In genomic region chr6:163417595-163417994, GRCh38 we compare ENCODE assay signal across 8 cellular contexts. TPM values are rescaled to one million over a fixed set of nuclear protein-coding genes. Genes with fewer than 3 reads are reported as not detected.
A peak's percentile ranks its signal among the peaks of the same experiment; 100 is the strongest.
DNase-seq lines count a peak whose midpoint lies in the region; ATAC-seq, FAIRE-seq and TF ChIP-seq lines count a peak whose summit lies in the region.

No MANE protein-coding gene starts in this region.

- POLR2A ChIA-PET in GM12878 (lab: Charles Lee) = interaction anchor here (1.9 kb wide), 1 partner anchor 9 kb away, joined by 4 read pairs; no protein-coding TSS in a partner anchor

- CTCF ChIA-PET in GM12878 (lab: Yijun Ruan, JAX) = interaction anchor here (0.8 to 6.5 kb wide), 6 partner anchors 10 to 539 kb away, joined by 3 to 56 read pairs (median 14); no protein-coding TSS in a partner anchor

- peak overlapping the region; percentile 94 for H3K4me3 Mint-ChIP-seq in activated naive CD4-positive, alpha-beta T cell treated with anti-CD3 and anti-CD28 coated beads, Interleukin-2, amount 50 U/mL, for 24 hours

- in situ Hi-C loops in GM12878 (cut with MboI) = no loop called here

- H3K27ac Mint-ChIP-seq in activated naive CD4-positive, alpha-beta T cell treated with anti-CD3 and anti-CD28 coated beads, Interleukin-2, amount 50 U/mL, for 24 hours = no peak overlapping the region

- no peak for TF ChIP-seq RAD21 in GM12878 (IDR thresholded peaks at IDR 0.05; ENCODE audit: insufficient read depth, low read depth, low read length)

- H3K9ac ChIP-seq in GM12878 (ENCODE audit: control insufficient read depth, insufficient read depth, low read length) = peak overlapping the region; percentile 24

- RAD21 ChIA-PET in GM12878 (lab: Charles Lee; ENCODE audit: unreplicated experiment) = interaction anchor here (1.0 to 5.4 kb wide), 4 partner anchors 10 to 540 kb away, joined by 3 to 26 read pairs (median 6); no protein-coding TSS in a partner anchor

- peak overlapping the region; percentile 1; the same call in 1 of the 2 replicates for H3K27ac ChIP-seq in GM12878 (ENCODE audit: control insufficient read depth, insufficient read depth)
- peak overlapping the region; percentile 97 to 100 (median 99) for H3K27ac ChIP-seq in upper lobe of left lung

- H3K4me1 Mint-ChIP-seq in activated naive CD4-positive, alpha-beta T cell treated with anti-CD3 and anti-CD28 coated beads, Interleukin-2, amount 50 U/mL, for 24 hours = peaks cover 57% of the 10 kb centered on the region

- H3K27me3 ChIP-seq in GM12878 (replicated peaks in 1 of 2; ENCODE audit: control insufficient read depth in 2 of 2, insufficient read depth in 2 of 2, low read length in 1 of 2) (no peaks in the 10 kb centered on the region), upper lobe of left lung (no peaks in the 10 kb centered on the region)

- no peak overlapping the region for H2AFZ ChIP-seq in GM12878 (ENCODE audit: control insufficient read depth, low read depth, low read length)

- 51% methylated on average over 4 of the region's 4 CpGs for WGBS in GM12878 (ENCODE audit: insufficient coverage, insufficient replicate concordance, low lambda C conversion rate, missing lambda C conversion rate)
- WGBS in upper lobe of left lung, 2 donors = 3 to 16% methylated on average over 4 of the region's 4 CpGs

- intact Hi-C loops in GM12878 (cut with micrococcal nuclease; ENCODE audit: unreplicated experiment) = loop anchor here (5.0 to 10.0 kb wide), 4 partner anchors 135 to 1510 kb away; no protein-coding TSS in a partner anchor

- no peak for TF ChIP-seq EP300 in GM12878 (IDR thresholded peaks at IDR 0.05; ENCODE audit: borderline replicate concordance in 1 of 2, control insufficient read depth in 1 of 2, low read depth in 2 of 2, low read length in 2 of 2)
- no peak for TF ChIP-seq EP300 in upper lobe of left lung (IDR thresholded peaks at IDR 0.05)

- no peaks in the 10 kb centered on the region for H3K9me3 ChIP-seq in GM12878 (replicated peaks; ENCODE audit: control insufficient read depth, insufficient read depth, low read length)
- H3K9me3 ChIP-seq in upper lobe of left lung = no peaks in the 10 kb centered on the region

- H3K36me3 Mint-ChIP-seq in activated naive CD4-positive, alpha-beta T cell treated with anti-CD3 and anti-CD28 coated beads, Interleukin-2, amount 50 U/mL, for 24 hours = no peaks in the 10 kb centered on the region

- H3K79me2 ChIP-seq in GM12878 (ENCODE audit: control insufficient read depth, insufficient read depth, low read length) = peaks cover 81% of the 10 kb centered on the region

- H3K36me3 ChIP-seq in GM12878 (ENCODE audit: control insufficient read depth in 2 of 2, insufficient read depth in 2 of 2, low read length in 1 of 2) (no peaks in the 10 kb centered on the region), upper lobe of left lung (no peaks in the 10 kb centered on the region)

- ATAC-seq in GM12878 (no peak), upper lobe of left lung (ENCODE audit: low FRiP score in 2 of 2) (no peak), HG02852 (IDR thresholded peaks at IDR 0.05; ENCODE audit: unreplicated experiment) (no peak)

- H3K9me3 Mint-ChIP-seq in activated naive CD4-positive, alpha-beta T cell treated with anti-CD3 and anti-CD28 coated beads, Interleukin-2, amount 50 U/mL, for 24 hours = no peaks in the 10 kb centered on the region

- TF ChIP-seq CTCF in GM12878 (IDR thresholded peaks at IDR 0.05 in 2 of 3, conservative IDR thresholded peaks at IDR 0.05 in 1 of 3; ENCODE audit: control insufficient read depth in 2 of 3, extremely low read depth in 1 of 3, insufficient read depth in 1 of 3, low read depth in 3 of 3, low read length in 3 of 3) = no peak
- no peak for TF ChIP-seq CTCF in upper lobe of left lung (IDR thresholded peaks at IDR 0.05)

- no peaks in the 10 kb centered on the region for H4K20me1 ChIP-seq in GM12878 (ENCODE audit: control insufficient read depth, insufficient read depth)

- peak overlapping the region; percentile 81; the same call in 1 of the 2 replicates for H3K4me2 ChIP-seq in GM12878 (ENCODE audit: control insufficient read depth, insufficient read depth)

- no peak for FAIRE-seq in GM12878 (lab: Jason Lieb, UNC)

- H3K4me3 ChIP-seq in GM12878 = peak overlapping the region; percentile 90
- peak overlapping the region in 3 of 4 donors; percentile 66 to 93 (median 87) for H3K4me3 ChIP-seq in upper lobe of left lung

- TF ChIP-seq POLR2A in GM12878 (IDR thresholded peaks at IDR 0.05; ENCODE audit: low read depth, low read length) (no peak), upper lobe of left lung (IDR thresholded peaks at IDR 0.05) (no peak)

- no TSS peak for BruUV-seq in GM12878 (replicated peaks; lab: Mats Ljungman, UMichigan)

- DNase-seq in activated naive CD4-positive, alpha-beta T cell (lab: John Stamatoyannopoulos, UW) = no peak
- DNase-seq in GM12878 (ENCODE audit: low read depth, low spot score) (no peak), lung microvascular endothelial cell (ENCODE audit: low read depth in 2 of 2) (peak; percentile 42 to 66), upper lobe of left lung (no peak)
- DNase-seq in stimulated activated CD4-positive, alpha-beta T cell treated with anti-CD3 and anti-CD28 coated beads, Interleukin-2, amount 100 ng/mL, for 24 hours = no peak
- DNase-seq in effector CD8-positive, alpha-beta T cell (lab: John Stamatoyannopoulos, UW) = no peak

- H3K27me3 Mint-ChIP-seq in activated naive CD4-positive, alpha-beta T cell treated with anti-CD3 and anti-CD28 coated beads, Interleukin-2, amount 50 U/mL, for 24 hours = no peaks in the 10 kb centered on the region

- SMC1A ChIA-PET in GM12878 (lab: Charles Lee; ENCODE audit: uncharacterized antibody, unreplicated experiment) = interaction anchor here (2.2 to 7.0 kb wide), 5 partner anchors 10 to 138 kb away, joined by 9 to 39 read pairs (median 25); no protein-coding TSS in a partner anchor

- H3K4me1 ChIP-seq in GM12878 (ENCODE audit: control insufficient read depth, insufficient read depth, low read length) = peaks cover 3% of the 10 kb centered on the region; the same call in 1 of the 2 replicates
- H3K4me1 ChIP-seq in upper lobe of left lung = peaks cover 24 to 41% (median 35%) of the 10 kb centered on the region in 4 donors

TF ChIP-seq in GM12878, 131 proteins besides CTCF, POLR2A, EP300 and RAD21:
- no peak for TF ChIP-seq CBX5 (IDR thresholded peaks at IDR 0.05; ENCODE audit: low read depth)
- TF ChIP-seq STAT3 (IDR thresholded peaks at IDR 0.05; ENCODE audit: low read depth, low read length) = no peak
- TF ChIP-seq RFX5 (IDR thresholded peaks at IDR 0.05; ENCODE audit: low read depth, low read length) = no peak
- no peak for TF ChIP-seq CHD4 (IDR thresholded peaks at IDR 0.05)
- TF ChIP-seq FOXM1 (IDR thresholded peaks at IDR 0.05; ENCODE audit: low read depth, low read length) = no peak
- TF ChIP-seq EGR1 (IDR thresholded peaks at IDR 0.05; ENCODE audit: borderline replicate concordance in 1 of 2, low read depth in 2 of 2, low read length in 2 of 2) = no peak
- TF ChIP-seq BCL11A (IDR thresholded peaks at IDR 0.05; ENCODE audit: low read depth, low read length) = no peak
- TF ChIP-seq REST (IDR thresholded peaks at IDR 0.05; ENCODE audit: low read depth, low read length) = no peak
- no peak for TF ChIP-seq TBL1XR1 (IDR thresholded peaks at IDR 0.05; ENCODE audit: low read depth, low read length)
- TF ChIP-seq POLR2AphosphoS5 (IDR thresholded peaks at IDR 0.05; ENCODE audit: low read length) = no peak

RNA-seq across cellular contexts. Expression of gene QKI, which starts 3.1 kb away (rescaled TPM):
- total RNA-seq in GM12878 (2013; cell fraction: nucleolus; rRNA removed) = 93.7 and 101 TPM in 2 replicates
- total RNA-seq in GM12878 (2014; rRNA removed) = 43.7 and 46.4 TPM in 2 replicates
- total RNA-seq in GM12878 (2014; rRNA removed; fragmentation: Illumina TruSeq; extraction: Trizol) = 47.8 and 52.5 TPM in 2 replicates
- 50.7 and 54.5 TPM in 2 replicates for total RNA-seq in GM12878 (2021)
- 28.6 TPM for polyA plus RNA-seq in GM12878 (2011; ENCODE audit: low read depth)
- polyA plus RNA-seq in GM12878 (2011; rRNA removed) = 62.3 and 68.4 TPM in 2 replicates
- 73.9 and 89.7 TPM in 2 replicates for polyA plus RNA-seq in GM12878 (2011; cell fraction: cytosol; rRNA removed)
- polyA plus RNA-seq in GM12878 (2011; cell fraction: nucleus; rRNA removed) = 42.5 and 60.8 TPM in 2 replicates
- polyA plus RNA-seq in GM12878 (2012) = 15.4 and 24.9 TPM in 2 replicates
- 54.6 and 72.5 TPM in 2 replicates for polyA plus RNA-seq in GM12878 (2014; fragmentation: Illumina TruSeq; extraction: Trizol)
- 10 to 100 TPM; 10.7 to 27.1 TPM for polyA plus RNA-seq in GM12878 (2014; fragmentation: Nextera tagmentation; extraction: Ambion mirVana)
- polyA plus RNA-seq in GM12878 (2014; rRNA removed) = 31.4 and 35.0 TPM in 2 replicates
- polyA plus RNA-seq in GM12878 (2016; fragmentation: Nextera tagmentation; extraction: Ambion mirVana) = 1 to 10 TPM; 4.7 to 4.8 TPM
- 203 and 222 TPM in 2 replicates for polyA minus RNA-seq in GM12878 (2011; rRNA and poly(A)+ RNA removed)
- polyA minus RNA-seq in GM12878 (2011; cell fraction: cytosol; rRNA and poly(A)+ RNA removed) = 55.9 and 69.2 TPM in 2 replicates
- 55.2 and 80.6 TPM in 2 replicates for polyA minus RNA-seq in GM12878 (2011; cell fraction: nucleus; rRNA and poly(A)+ RNA removed)
- total RNA-seq in lung microvascular endothelial cell = 129 and 177 TPM in 2 replicates
- 100 to 1,000 TPM; 181 to 273 (median 226) TPM for total RNA-seq in upper lobe of left lung

Comparison
In these comparisons a context has a peak if more than half of its experiments do, and no peak if none do; other contexts are left out.
1. DNase-seq: peak in lung microvascular endothelial cell (2 of 2); none in activated naive CD4-positive, alpha-beta T cell (0 of 4), GM12878 (single experiment), upper lobe of left lung (0 of 2), stimulated activated CD4-positive, alpha-beta T cell treated with anti-CD3 and anti-CD28 coated beads, Interleukin-2, amount 100 ng/mL, for 24 hours (0 of 2) and effector CD8-positive, alpha-beta T cell (single experiment).